In genomic region chr16:15874745-15875314, GRCh38 we compare ENCODE assay signal across 8 cellular contexts. TPM values are rescaled to one million over a fixed set of nuclear protein-coding genes. Genes with fewer than 3 reads are reported as not detected.
DNase-seq lines count a peak whose midpoint lies in the region; ATAC-seq and TF ChIP-seq lines count a peak whose summit lies in the region.

No MANE protein-coding gene starts in this region.

- TF ChIP-seq CTCF in colonic mucosa (IDR thresholded peaks at IDR 0.05) = peak; percentile 58
- no peak for TF ChIP-seq CTCF in lower leg skin (IDR thresholded peaks at IDR 0.05)

- ATAC-seq in GM18505 (IDR thresholded peaks at IDR 0.05; ENCODE audit: unreplicated experiment) (no peak), HG02588 (IDR thresholded peaks at IDR 0.05; ENCODE audit: unreplicated experiment) (no peak)

- H3K27me3 ChIP-seq in colonic mucosa = no peaks in the 10 kb centered on the region

- no peak overlapping the region for H3K27ac ChIP-seq in colonic mucosa

- TF ChIP-seq POLR2A in lower leg skin (IDR thresholded peaks at IDR 0.05) (no peak), GM18505 (IDR thresholded peaks at IDR 0.05; ENCODE audit: borderline replicate concordance, extremely low read depth, insufficient read depth, insufficient read length) (no peak)

- H3K4me3 ChIP-seq in colonic mucosa (no peak overlapping the region), lower leg skin (ENCODE audit: low read depth, poor library complexity, severe bottlenecking) (no peak overlapping the region)

- DNase-seq in A172 (ENCODE audit: low spot score) (peak; percentile 63), GM04504 (ENCODE audit: low read depth) (peak; percentile 44), NCI-H460 (ENCODE audit: extremely low read depth, low read depth) (peak; percentile 72), colonic mucosa (peak; percentile 62), lower leg skin (ENCODE audit: low spot score in 2 of 2) (peak; percentile 40 to 86), ureter (ENCODE audit: low spot score) (peak; percentile 59)

- no peaks in the 10 kb centered on the region for H3K36me3 ChIP-seq in colonic mucosa

- 25 to 33% methylated on average over 7 of the region's 7 CpGs for WGBS in lower leg skin, 2 donors

- H3K9me3 ChIP-seq in colonic mucosa = no peaks in the 10 kb centered on the region

- no peak overlapping the region for H3K9ac ChIP-seq in colonic mucosa (ENCODE audit: low read depth in 2 of 2, low read length in 2 of 2)

- no peaks in the 10 kb centered on the region for H3K4me1 ChIP-seq in colonic mucosa

- intact Hi-C loops in colonic mucosa (cut with DNase I) (loop anchor here (5.0 kb wide), 1 partner anchor 252 kb away; no protein-coding TSS in a partner anchor), lower leg skin (cut with DNase I; ENCODE audit: low total_unique reads) (loop anchor here (10.0 kb wide), 1 partner anchor 250 kb away; no protein-coding TSS in a partner anchor)

RNA-seq across cellular contexts. Expression of gene CEP20, which starts 13.6 kb away (rescaled TPM):
- total RNA-seq in A172 (2014; rRNA removed; shearing (Covaris generic)) = 130 and 138 TPM in 2 replicates
- total RNA-seq in NCI-H460 (2014; rRNA removed; shearing (Covaris generic)) = 166 and 179 TPM in 2 replicates
- polyA plus RNA-seq in NCI-H460 (2014; cell fraction: nucleus; rRNA removed) = 69.6 and 137 TPM in 2 replicates
- total RNA-seq in colonic mucosa = 10 to 100 TPM; 23.3 to 31.0 TPM
- total RNA-seq in lower leg skin = 10 to 100 TPM; 39.7 to 43.3 (median 40.7) TPM
- total RNA-seq in ureter = 29.3 TPM

RNA-seq across cellular contexts. Expression of gene MYH11, which starts 18.0 kb away (rescaled TPM):
- total RNA-seq in A172 (2014; rRNA removed; shearing (Covaris generic)) = not detected in 2 replicates
- total RNA-seq in NCI-H460 (2014; rRNA removed; shearing (Covaris generic)) = 0.02 TPM in 1 of 2 replicates, not detected in the other
- polyA plus RNA-seq in NCI-H460 (2014; cell fraction: nucleus; rRNA removed) = not detected in 2 replicates
- total RNA-seq in colonic mucosa (100 to 1,000 TPM in 1 of 2 donors, 10 to 100 TPM in 1; 30.0 to 770 TPM), lower leg skin (100 to 1,000 TPM in 1 of 4 donors, 10 to 100 TPM in 3; 13.7 to 139 (median 39.0) TPM), ureter (1,287 TPM)

Comparison
In these comparisons a context has a peak if more than half of its experiments do, and no peak if none do; other contexts are left out.
1. RNA of gene MYH11, which starts 18.0 kb away (total RNA-seq): 1,287 TPM in ureter (single experiment), 30.0 to 770 TPM in colonic mucosa and 13.7 to 139 TPM in lower leg skin; 0.02 TPM in NCI-H460 and not detected in A172; every median in the first group is over 10 times any median in the second.
2. Peak in every context shown above with its lines, with median percentiles within 50 percentile points of each other: DNase-seq.